In genomic region chr2:168241746-168242145, GRCh38 we compare ENCODE assay signal across 16 cellular contexts.
"Had no signal": no experiment of that assay in that cellular context is flagged by ENCODE, and none has a peak within 500 bp of the region (broad histone marks: within the 10 kb centered on the region; RNA-seq: fewer than 3 reads in every experiment).

No MANE protein-coding gene starts in this region.

- H3K27me3 ChIP-seq: pancreas, stomach, testis, uterus had no signal

- H3K36me3 ChIP-seq: pancreas, stomach, uterus had no signal

- H3K27ac ChIP-seq: coronary artery, pancreas, psoas muscle, skin epidermis, testis, uterus had no signal

- H3K4me3 ChIP-seq: coronary artery, pancreas, psoas muscle, skin epidermis, stomach, testis, uterus had no signal

- H3K4me1 ChIP-seq: psoas muscle, testis, uterus had no signal

- FAIRE-seq: astrocyte, pancreas had no signal

- DNase-seq: activated T-cell treated with anti-CD3 and anti-CD28 coated beads, Interleukin-2, amount 50 U/mL, for 1 hour; endodermal cell; immature natural killer cell; nephron progenitor cell; pancreas; psoas muscle; right cardiac atrium; stomach; T1000; testis; trophoblast cell had no signal

- H3K9me3 ChIP-seq: pancreas, psoas muscle, stomach, testis, uterus had no signal

- ATAC-seq: pancreas; psoas muscle; stimulated activated memory B cell treated with anti-CD40 and anti-IgM and Interleukin-4, amounts not matched to agents 10 μg/mL and 1 μg/mL and 100 μg/mL, for 72 hours had no signal
